ENCODE assay signal across 15 cellular contexts in the genomic region with DNA sequence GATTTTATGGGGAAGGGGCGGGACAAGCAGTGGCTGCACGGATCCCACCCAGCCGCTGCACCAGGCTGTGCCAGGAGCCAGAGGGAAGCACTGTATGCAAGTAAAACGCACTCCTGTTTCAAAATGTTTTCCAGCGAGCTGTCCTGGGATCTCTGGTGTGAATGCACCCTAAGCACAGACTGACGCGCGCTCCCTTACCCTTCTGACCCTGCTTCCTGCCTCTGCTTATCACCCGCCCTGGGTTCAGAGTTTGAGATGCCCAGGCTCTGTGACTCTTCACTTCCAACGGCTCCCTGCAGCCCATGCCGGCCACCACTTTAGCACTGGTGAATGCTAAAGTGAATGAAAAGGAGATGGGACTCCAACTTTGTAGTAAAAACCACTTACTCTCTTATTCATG.
DNase-seq lines count a peak whose midpoint lies in the region; ATAC-seq and TF ChIP-seq lines count a peak whose summit lies in the region.
"Had no signal": no experiment of that assay in that cellular context is flagged by ENCODE, and none has a peak within 500 bp of the region (broad histone marks: within the 10 kb centered on the region; RNA-seq: fewer than 3 reads in every experiment).

No MANE protein-coding gene starts in this region.

- no peak overlapping the region for H3K27ac ChIP-seq in right cardiac atrium (ENCODE audit: low read length)
- H3K27ac ChIP-seq in right atrium auricular region, result no peak overlapping the region
- H3K27ac ChIP-seq in cingulate gyrus (ENCODE audit: low read depth, low read length), result peak overlapping the region; percentile 10
- H3K27ac ChIP-seq in naive thymus-derived CD4-positive, alpha-beta T cell (ENCODE audit: low read depth, low read length), result no peak overlapping the region
- H3K27ac ChIP-seq: neutrophil, vagina had no signal

- CTCF ChIA-PET in naive thymus-derived CD4-positive, alpha-beta T cell (lab: Charles Lee), result interaction anchor here (0.6 kb wide), 1 partner anchor 11 kb away, joined by 3 read pairs; no protein-coding TSS in a partner anchor

- H3K4me1 ChIP-seq in right cardiac atrium (ENCODE audit: control insufficient read depth, insufficient read depth, low read length) (peaks cover 2% of the 10 kb centered on the region), right atrium auricular region (no peaks in the 10 kb centered on the region)
- peaks cover 0 to 18% of the 10 kb centered on the region in 2 donors for H3K4me1 ChIP-seq in naive thymus-derived CD4-positive, alpha-beta T cell (ENCODE audit: control insufficient read depth in 2 of 2, insufficient read depth in 2 of 2, low read length in 2 of 2)

- no peaks in the 10 kb centered on the region for H3K36me3 Mint-ChIP-seq in naive thymus-derived CD4-positive, alpha-beta T cell
- no peaks in the 10 kb centered on the region for H3K36me3 Mint-ChIP-seq in activated T-helper 1 cell treated with anti-CD3 and anti-CD28 coated beads, Interleukin-12 subunit alpha, Interleukin-12 subunit beta, Interleukin-2, Interleukin-4 antibody, amounts not matched to agents 30 ng/mL and 10 ng/mL and 1 ng/mL, durations not matched to agents 14 hours and 24 hours and 36 hours (ENCODE audit: low read depth)

- H3K4me3 Mint-ChIP-seq in naive thymus-derived CD4-positive, alpha-beta T cell, result no peak overlapping the region
- no peak overlapping the region for H3K4me3 Mint-ChIP-seq in activated T-helper 1 cell treated with anti-CD3 and anti-CD28 coated beads, Interleukin-12 subunit alpha, Interleukin-12 subunit beta, Interleukin-2, Interleukin-4 antibody, amounts not matched to agents 30 ng/mL and 10 ng/mL and 1 ng/mL, durations not matched to agents 14 hours and 24 hours and 36 hours
- H3K4me3 Mint-ChIP-seq: activated CD4-positive, alpha-beta T cell treated with anti-CD3 and anti-CD28 coated beads, Interleukin-2, amount 10 ng/mL, durations not matched to agents 24 days and 14 days had no signal

- peak in 1 of 3 donors; percentile 62 for DNase-seq in right cardiac atrium
- DNase-seq in right atrium auricular region (ENCODE audit: low spot score), result no peak
- DNase-seq in naive thymus-derived CD4-positive, alpha-beta T cell, result no peak
- no peak for DNase-seq in activated T-helper 1 cell treated with anti-CD3 and anti-CD28 coated beads, Interleukin-12 subunit alpha, Interleukin-12 subunit beta, Interleukin-2, Interleukin-4 antibody, amounts not matched to agents 30 ng/mL and 10 ng/mL and 1 ng/mL, durations not matched to agents 14 hours and 24 hours and 36 hours (ENCODE audit: low spot score)
- DNase-seq in activated effector memory CD4-positive, alpha-beta T cell treated with anti-CD3 and anti-CD28 coated beads, Interleukin-2, amount 50 U/mL, for 16 hours, result no peak
- no peak for DNase-seq in NCI-H446 treated with DMSO at 0.1 percent for 48 hours (lab: John Stamatoyannopoulos, UW)
- DNase-seq: activated CD4-positive, alpha-beta T cell treated with anti-CD3 and anti-CD28 coated beads, Interleukin-2, amount 10 ng/mL, durations not matched to agents 24 days and 14 days; activated T-cell treated with anti-CD3 and anti-CD28 coated beads, Interleukin-2, amount 50 U/mL, for 48 hours; central memory CD4-positive, alpha-beta T cell; NCI-H1417 treated with DMSO at 0.1 percent for 48 hours; stimulated activated naive CD4-positive, alpha-beta T cell treated with Interleukin-2 at 50 U/mL for 16 hours had no signal

- peak overlapping the region in 5 of 9 donors; percentile 16 to 86 (median 60) for H3K27ac Mint-ChIP-seq in naive thymus-derived CD4-positive, alpha-beta T cell
- no peak overlapping the region for H3K27ac Mint-ChIP-seq in activated T-helper 1 cell treated with anti-CD3 and anti-CD28 coated beads, Interleukin-12 subunit alpha, Interleukin-12 subunit beta, Interleukin-2, Interleukin-4 antibody, amounts not matched to agents 30 ng/mL and 10 ng/mL and 1 ng/mL, durations not matched to agents 14 hours and 24 hours and 36 hours
- H3K27ac Mint-ChIP-seq: activated CD4-positive, alpha-beta T cell treated with anti-CD3 and anti-CD28 coated beads, Interleukin-2, amount 10 ng/mL, durations not matched to agents 24 days and 14 days had no signal

- no peak overlapping the region for H3K4me3 ChIP-seq in right cardiac atrium (ENCODE audit: low read length)
- H3K4me3 ChIP-seq in right atrium auricular region, result no peak overlapping the region
- no peak overlapping the region for H3K4me3 ChIP-seq in naive thymus-derived CD4-positive, alpha-beta T cell (ENCODE audit: low read length)
- H3K4me3 ChIP-seq: vagina had no signal

- 61% methylated on average over 11 of the region's 11 CpGs for WGBS in right cardiac atrium

- peaks cover 20 to 51% (median 34%) of the 10 kb centered on the region in 7 donors for H3K4me1 Mint-ChIP-seq in naive thymus-derived CD4-positive, alpha-beta T cell
- H3K4me1 Mint-ChIP-seq in activated T-helper 1 cell treated with anti-CD3 and anti-CD28 coated beads, Interleukin-12 subunit alpha, Interleukin-12 subunit beta, Interleukin-2, Interleukin-4 antibody, amounts not matched to agents 30 ng/mL and 10 ng/mL and 1 ng/mL, durations not matched to agents 14 hours and 24 hours and 36 hours (ENCODE audit: low read depth), result peaks cover 27% of the 10 kb centered on the region

- no peaks in the 10 kb centered on the region for H3K9me3 ChIP-seq in right cardiac atrium (ENCODE audit: control insufficient read depth, low read length)
- no peaks in the 10 kb centered on the region for H3K9me3 ChIP-seq in right atrium auricular region
- H3K9me3 ChIP-seq in naive thymus-derived CD4-positive, alpha-beta T cell (ENCODE audit: control insufficient read depth in 2 of 3, low read length in 3 of 3), result no peaks in the 10 kb centered on the region
- H3K9me3 ChIP-seq: neutrophil, vagina had no signal

- H3K27me3 Mint-ChIP-seq in naive thymus-derived CD4-positive, alpha-beta T cell, result peaks cover 0 to 7% (median 0%) of the 10 kb centered on the region in 5 donors
- peaks cover 10% of the 10 kb centered on the region for H3K27me3 Mint-ChIP-seq in activated T-helper 1 cell treated with anti-CD3 and anti-CD28 coated beads, Interleukin-12 subunit alpha, Interleukin-12 subunit beta, Interleukin-2, Interleukin-4 antibody, amounts not matched to agents 30 ng/mL and 10 ng/mL and 1 ng/mL, durations not matched to agents 14 hours and 24 hours and 36 hours (ENCODE audit: insufficient read depth)

- no peak for TF ChIP-seq CTCF in right atrium auricular region (IDR thresholded peaks at IDR 0.05)

- H3K36me3 ChIP-seq in right atrium auricular region, result no peaks in the 10 kb centered on the region
- no peaks in the 10 kb centered on the region for H3K36me3 ChIP-seq in naive thymus-derived CD4-positive, alpha-beta T cell (ENCODE audit: control insufficient read depth in 2 of 3, insufficient read depth in 3 of 3, low read length in 3 of 3)
- H3K36me3 ChIP-seq: neutrophil, vagina had no signal

- ATAC-seq in right cardiac atrium (peak; percentile 38 to 81), GM19397 (IDR thresholded peaks at IDR 0.05; ENCODE audit: unreplicated experiment) (no peak)
- ATAC-seq in naive thymus-derived CD4-positive, alpha-beta T cell, result no peak

- POLR2A ChIA-PET in naive thymus-derived CD4-positive, alpha-beta T cell (lab: Charles Lee), result no interaction called here

- intact Hi-C loops in right cardiac atrium (cut with DNase I), result no loop called here
- intact Hi-C loops in naive thymus-derived CD4-positive, alpha-beta T cell (cut with micrococcal nuclease), result loop anchor here in 1 of 2 donors (10.0 kb wide), 2 partner anchors 268 to 358 kb away; no protein-coding TSS in a partner anchor
- intact Hi-C loops in activated T-helper 1 cell treated with anti-CD3 and anti-CD28 coated beads, Interleukin-12 subunit alpha, Interleukin-12 subunit beta, Interleukin-2, Interleukin-4 antibody, amounts not matched to agents 30 ng/mL and 10 ng/mL and 1 ng/mL, durations not matched to agents 14 hours and 24 hours and 36 hours (cut with micrococcal nuclease), result loop anchor here (10.0 kb wide), 1 partner anchor 132 kb away; a partner anchor contains a TSS

- no peaks in the 10 kb centered on the region for H3K9me3 Mint-ChIP-seq in naive thymus-derived CD4-positive, alpha-beta T cell
- no peaks in the 10 kb centered on the region for H3K9me3 Mint-ChIP-seq in activated T-helper 1 cell treated with anti-CD3 and anti-CD28 coated beads, Interleukin-12 subunit alpha, Interleukin-12 subunit beta, Interleukin-2, Interleukin-4 antibody, amounts not matched to agents 30 ng/mL and 10 ng/mL and 1 ng/mL, durations not matched to agents 14 hours and 24 hours and 36 hours
- H3K9me3 Mint-ChIP-seq: activated CD4-positive, alpha-beta T cell treated with anti-CD3 and anti-CD28 coated beads, Interleukin-2, amount 10 ng/mL, durations not matched to agents 24 days and 14 days had no signal

- H3K27me3 ChIP-seq in right cardiac atrium (ENCODE audit: control insufficient read depth, insufficient read depth) (no peaks in the 10 kb centered on the region), right atrium auricular region (no peaks in the 10 kb centered on the region)
- H3K27me3 ChIP-seq in naive thymus-derived CD4-positive, alpha-beta T cell (ENCODE audit: control insufficient read depth in 2 of 2, insufficient read depth in 2 of 2, low read length in 2 of 2), result no peaks in the 10 kb centered on the region
- H3K27me3 ChIP-seq: neutrophil, vagina had no signal

Comparison
In these comparisons a context has a peak if more than half of its experiments do, and no peak if none do; other contexts are left out.
1. ATAC-seq: peak in right cardiac atrium (2 of 2); none in naive thymus-derived CD4-positive, alpha-beta T cell (single experiment) and GM19397 (single experiment).